28 cellular contexts compared by ENCODE assay signal in the genomic region with DNA sequence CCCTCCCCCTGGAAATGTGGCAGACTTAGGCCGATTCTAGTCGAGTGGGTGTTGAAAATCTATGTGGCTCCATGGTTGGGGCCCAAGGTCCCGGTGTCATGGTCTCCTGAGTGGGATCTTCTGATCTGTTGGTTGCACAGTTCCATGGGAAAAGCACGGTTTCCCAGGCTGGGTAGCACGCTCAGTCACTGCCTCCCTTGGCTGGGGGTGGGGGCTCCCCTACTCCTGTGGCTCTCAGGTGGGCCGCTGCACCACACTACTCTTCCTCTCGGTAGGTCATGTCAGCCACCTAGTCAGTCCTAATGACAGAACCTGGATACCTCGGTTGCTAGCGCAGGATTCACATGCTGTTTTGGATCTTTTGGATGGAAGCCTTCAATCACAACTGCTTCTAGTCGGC.
"Had no signal": no experiment of that assay in that cellular context is flagged by ENCODE, and none has a peak within 500 bp of the region (broad histone marks: within the 10 kb centered on the region; RNA-seq: fewer than 3 reads in every experiment).

No MANE protein-coding gene starts in this region.

- H3K27me3 Mint-ChIP-seq: effector memory CD8-positive, alpha-beta T cell had no signal

- H3K36me3 ChIP-seq: colonic mucosa, esophagus muscularis mucosa, esophagus squamous epithelium, gastrocnemius medialis, gastroesophageal sphincter, heart left ventricle, heart right ventricle had no signal

- FAIRE-seq: colon, endothelial cell of umbilical vein, frontal cortex had no signal

- H3K4me1 ChIP-seq: colonic mucosa, esophagus muscularis mucosa, esophagus squamous epithelium, foreskin keratinocyte, gastrocnemius medialis, gastroesophageal sphincter, heart left ventricle, heart right ventricle had no signal

- H3K27me3 ChIP-seq: colonic mucosa, dorsolateral prefrontal cortex, esophagus muscularis mucosa, esophagus squamous epithelium, foreskin keratinocyte, gastrocnemius medialis, gastroesophageal sphincter, heart left ventricle, heart right ventricle had no signal

- DNase-seq: colonic mucosa; cortex of kidney; dermis blood vessel endothelial cell; dorsolateral prefrontal cortex; effector CD4-positive, alpha-beta T cell; effector CD8-positive, alpha-beta T cell; effector memory CD4-positive, alpha-beta T cell; effector memory CD8-positive, alpha-beta T cell; endodermal cell; erythroblast; esophagus squamous epithelium; foreskin fibroblast; foreskin keratinocyte; foreskin melanocyte; gastrocnemius medialis; glutamatergic neuron; head of caudate nucleus; heart right ventricle had no signal

- ATAC-seq: effector memory CD8-positive, alpha-beta T cell; esophagus mucosa; foreskin keratinocyte; gastrocnemius medialis; gastroesophageal sphincter; heart left ventricle; heart right ventricle had no signal

- H3K4me3 Mint-ChIP-seq: dendritic cell treated with granulocyte-macrophage colony-stimulating factor and Interleukin-4, amounts not matched to agents 40 ng/mL and 50 ng/mL, for 4 days; effector memory CD8-positive, alpha-beta T cell; endodermal cell had no signal

- H3K9me3 ChIP-seq: colonic mucosa, esophagus muscularis mucosa, esophagus squamous epithelium, gastrocnemius medialis, gastroesophageal sphincter, heart left ventricle had no signal

- H3K4me3 ChIP-seq: colonic mucosa, coronary artery, dorsolateral prefrontal cortex, esophagus muscularis mucosa, esophagus squamous epithelium, gastrocnemius medialis, gastroesophageal sphincter, heart left ventricle, heart right ventricle had no signal

- H3K27ac ChIP-seq: colonic mucosa, coronary artery, dorsolateral prefrontal cortex, epithelial cell of prostate, esophagus muscularis mucosa, esophagus squamous epithelium, foreskin keratinocyte, gastrocnemius medialis, gastroesophageal sphincter, heart left ventricle, heart right ventricle had no signal

- H3K27ac Mint-ChIP-seq: dendritic cell treated with granulocyte-macrophage colony-stimulating factor and Interleukin-4, amounts not matched to agents 40 ng/mL and 50 ng/mL, for 4 days; effector memory CD8-positive, alpha-beta T cell; endodermal cell had no signal

- H3K4me1 Mint-ChIP-seq: endodermal cell had no signal

- H3K9me3 Mint-ChIP-seq: dendritic cell treated with granulocyte-macrophage colony-stimulating factor and Interleukin-4, amounts not matched to agents 40 ng/mL and 50 ng/mL, for 4 days; endodermal cell had no signal
